ENCODE assay signal across 28 cellular contexts in genomic region chr4:8578717-8579116, GRCh38. TPM values are rescaled to one million over a fixed set of nuclear protein-coding genes. Genes with fewer than 3 reads are reported as not detected.
"Had no signal": no experiment of that assay in that cellular context is flagged by ENCODE, and none has a peak within 500 bp of the region (broad histone marks: within the 10 kb centered on the region; RNA-seq: fewer than 3 reads in every experiment).

No MANE protein-coding gene starts in this region.

- H3K4me1 Mint-ChIP-seq: naive thymus-derived CD4-positive, alpha-beta T cell; nephron; stimulated activated memory B cell treated with anti-CD40 and anti-IgM and Interleukin-4, amounts not matched to agents 10 μg/mL and 1 μg/mL and 100 μg/mL, for 72 hours had no signal

- H3K4me3 Mint-ChIP-seq: effector memory CD8-positive, alpha-beta T cell; naive thymus-derived CD4-positive, alpha-beta T cell; nephron; stimulated activated memory B cell treated with anti-CD40 and anti-IgM and Interleukin-4, amounts not matched to agents 10 μg/mL and 1 μg/mL and 100 μg/mL, for 72 hours; stimulated activated naive CD8-positive, alpha-beta T cell treated with anti-CD3 and anti-CD28 coated beads, Interleukin-15, Interleukin-2, amounts not matched to agents 100 ng/mL and 50 ng/mL, for 24 hours had no signal

- H3K79me2 ChIP-seq: hepatocyte had no signal

- FAIRE-seq: endometrium, frontal cortex had no signal

- H3K36me3 Mint-ChIP-seq: naive thymus-derived CD4-positive, alpha-beta T cell; neural progenitor cell; stimulated activated memory B cell treated with anti-CD40 and anti-IgM and Interleukin-4, amounts not matched to agents 10 μg/mL and 1 μg/mL and 100 μg/mL, for 72 hours had no signal

- H3K9me3 ChIP-seq: left lung, psoas muscle, sigmoid colon, thoracic aorta, tibial nerve, vagina had no signal

- H3K9ac ChIP-seq: neural progenitor cell had no signal

- H3K4me1 ChIP-seq: left lung, psoas muscle had no signal

- H3K27ac Mint-ChIP-seq: effector memory CD8-positive, alpha-beta T cell; naive thymus-derived CD4-positive, alpha-beta T cell; nephron; neural progenitor cell; stimulated activated memory B cell treated with anti-CD40 and anti-IgM and Interleukin-4, amounts not matched to agents 10 μg/mL and 1 μg/mL and 100 μg/mL, for 72 hours; stimulated activated naive CD8-positive, alpha-beta T cell treated with anti-CD3 and anti-CD28 coated beads, Interleukin-15, Interleukin-2, amounts not matched to agents 100 ng/mL and 50 ng/mL, for 24 hours had no signal

- DNase-seq: cortex of kidney; effector memory CD8-positive, alpha-beta T cell; head of caudate nucleus; left cardiac atrium; left lung; mesenchymal stem cell; midbrain; naive thymus-derived CD4-positive, alpha-beta T cell; right cardiac atrium; sigmoid colon; stimulated activated CD4-positive, alpha-beta T cell treated with anti-CD3 and anti-CD28 coated beads, Interleukin-4, amount 100 ng/mL, for 4 hours had no signal

- H3K36me3 ChIP-seq: left lung, neural progenitor cell, sigmoid colon, thoracic aorta, tibial nerve, vagina had no signal

- H3K27ac ChIP-seq: hepatocyte, left lung, neural progenitor cell, psoas muscle, sigmoid colon, thoracic aorta, tibial nerve, vagina had no signal

- H3K9me3 Mint-ChIP-seq: effector memory CD8-positive, alpha-beta T cell; neural progenitor cell; stimulated activated memory B cell treated with anti-CD40 and anti-IgM and Interleukin-4, amounts not matched to agents 10 μg/mL and 1 μg/mL and 100 μg/mL, for 72 hours; stimulated activated naive CD8-positive, alpha-beta T cell treated with anti-CD3 and anti-CD28 coated beads, Interleukin-15, Interleukin-2, amounts not matched to agents 100 ng/mL and 50 ng/mL, for 24 hours had no signal

- H3K4me3 ChIP-seq: hepatocyte, left lung, neural progenitor cell, psoas muscle, sigmoid colon, thoracic aorta, tibial nerve, vagina had no signal

- H2AFZ ChIP-seq: hepatocyte, neural progenitor cell had no signal

- H3K4me2 ChIP-seq: hepatocyte had no signal

- ATAC-seq: effector memory CD8-positive, alpha-beta T cell; left cardiac atrium; left lung; naive thymus-derived CD4-positive, alpha-beta T cell; psoas muscle; right cardiac atrium; stimulated activated memory B cell treated with anti-CD40 and anti-IgM and Interleukin-4, amounts not matched to agents 10 μg/mL and 1 μg/mL and 100 μg/mL, for 72 hours had no signal

RNA-seq across cellular contexts. Expression of gene GPR78, which starts 1.5 kb away (rescaled TPM):
- total RNA-seq: dermis microvascular lymphatic vessel endothelial cell; glomerular endothelial cell; kidney epithelial cell; lower leg skin; lung microvascular endothelial cell; naive thymus-derived CD4-positive, alpha-beta T cell; psoas muscle; renal cortical epithelial cell; thoracic aorta; tibial nerve had no signal
- polyA plus RNA-seq: naive thymus-derived CD4-positive, alpha-beta T cell; psoas muscle had no signal

RNA-seq across cellular contexts. Expression of gene CPZ, which starts 13.8 kb away (rescaled TPM):
- total RNA-seq: dermis microvascular lymphatic vessel endothelial cell; lung microvascular endothelial cell; naive thymus-derived CD4-positive, alpha-beta T cell; psoas muscle had no signal
- polyA plus RNA-seq: naive thymus-derived CD4-positive, alpha-beta T cell had no signal
